In genomic region chr21:36422279-36423098, GRCh38 we compare ENCODE assay signal across 8 cellular contexts. TPM values are rescaled to one million over a fixed set of nuclear protein-coding genes. Genes with fewer than 3 reads are reported as not detected.
DNase-seq lines count a peak whose midpoint lies in the region; ATAC-seq and TF ChIP-seq lines count a peak whose summit lies in the region.

No MANE protein-coding gene starts in this region.

- no peaks in the 10 kb centered on the region for H3K27me3 Mint-ChIP-seq in activated CD4-positive, alpha-beta memory T cell treated with anti-CD3 and anti-CD28 coated beads for 36 hours

- intact Hi-C loops in activated CD4-positive, alpha-beta memory T cell treated with anti-CD3 and anti-CD28 coated beads for 36 hours (cut with micrococcal nuclease), result loop anchor here (5.0 kb wide), 1 partner anchor 55 kb away; no protein-coding TSS in a partner anchor

- H3K4me3 Mint-ChIP-seq in activated CD4-positive, alpha-beta memory T cell treated with anti-CD3 and anti-CD28 coated beads for 36 hours, result no peak overlapping the region

- POLR2A ChIA-PET in activated CD4-positive, alpha-beta memory T cell treated with anti-CD3 and anti-CD28 coated beads for 36 hours (lab: Charles Lee), result interaction anchor here (0.5 kb wide), 1 partner anchor 44 kb away, joined by 3 read pairs; no protein-coding TSS in a partner anchor

- no peak for ATAC-seq in GM21526 (IDR thresholded peaks at IDR 0.05; ENCODE audit: low FRiP score, unreplicated experiment)

- H3K9me3 Mint-ChIP-seq in activated CD4-positive, alpha-beta memory T cell treated with anti-CD3 and anti-CD28 coated beads for 36 hours, result no peaks in the 10 kb centered on the region

- TF ChIP-seq CTCF in retinal pigment epithelial cell (conservative IDR thresholded peaks at IDR 0.05; ENCODE audit: low read depth, low read length), result peak; percentile 81

- H3K36me3 Mint-ChIP-seq in activated CD4-positive, alpha-beta memory T cell treated with anti-CD3 and anti-CD28 coated beads for 36 hours, result peaks cover 5% of the 10 kb centered on the region

- no peak overlapping the region for H3K4me3 ChIP-seq in retinal pigment epithelial cell (ENCODE audit: low read length)

- CTCF ChIA-PET in activated CD4-positive, alpha-beta memory T cell treated with anti-CD3 and anti-CD28 coated beads for 36 hours (lab: Charles Lee), result interaction anchor here (1.0 to 1.2 kb wide), 4 partner anchors 8 to 280 kb away, joined by 3 to 6 read pairs (median 4); no protein-coding TSS in a partner anchor

- H3K4me1 Mint-ChIP-seq in activated CD4-positive, alpha-beta memory T cell treated with anti-CD3 and anti-CD28 coated beads for 36 hours (ENCODE audit: low read depth), result no peaks in the 10 kb centered on the region

- H3K27ac Mint-ChIP-seq in activated CD4-positive, alpha-beta memory T cell treated with anti-CD3 and anti-CD28 coated beads for 36 hours, result no peak overlapping the region

- DNase-seq in 8988T, result peak; percentile 44
- peak; percentile 67 for DNase-seq in EL
- DNase-seq in NAMALWA (ENCODE audit: low spot score), result peak; percentile 61
- DNase-seq in activated CD4-positive, alpha-beta memory T cell treated with anti-CD3 and anti-CD28 coated beads for 36 hours, result peak; percentile 56
- peak; percentile 72 for DNase-seq in glomerular visceral epithelial cell (ENCODE audit: extremely low spot score)
- no peak for DNase-seq in retinal pigment epithelial cell (ENCODE audit: low read depth)
- DNase-seq in Ammon's horn (ENCODE audit: low spot score), result no peak

RNA-seq across cellular contexts. Expression of gene CHAF1B, which starts 37.3 kb away (rescaled TPM):
- total RNA-seq in activated CD4-positive, alpha-beta memory T cell treated with anti-CD3 and anti-CD28 coated beads for 36 hours, result 10 to 100 TPM; 28.9 to 31.2 TPM

RNA-seq across cellular contexts. Expression of gene CLDN14, which starts 57.4 kb away (rescaled TPM):
- not detected for total RNA-seq in activated CD4-positive, alpha-beta memory T cell treated with anti-CD3 and anti-CD28 coated beads for 36 hours

Comparison
In these comparisons a context has a peak if more than half of its experiments do, and no peak if none do; other contexts are left out.
1. DNase-seq: peak in 8988T (single experiment), EL (single experiment), NAMALWA (single experiment), activated CD4-positive, alpha-beta memory T cell treated with anti-CD3 and anti-CD28 coated beads for 36 hours (single experiment) and glomerular visceral epithelial cell (single experiment); none in retinal pigment epithelial cell (single experiment) and Ammon's horn (single experiment).